In the genomic region with DNA sequence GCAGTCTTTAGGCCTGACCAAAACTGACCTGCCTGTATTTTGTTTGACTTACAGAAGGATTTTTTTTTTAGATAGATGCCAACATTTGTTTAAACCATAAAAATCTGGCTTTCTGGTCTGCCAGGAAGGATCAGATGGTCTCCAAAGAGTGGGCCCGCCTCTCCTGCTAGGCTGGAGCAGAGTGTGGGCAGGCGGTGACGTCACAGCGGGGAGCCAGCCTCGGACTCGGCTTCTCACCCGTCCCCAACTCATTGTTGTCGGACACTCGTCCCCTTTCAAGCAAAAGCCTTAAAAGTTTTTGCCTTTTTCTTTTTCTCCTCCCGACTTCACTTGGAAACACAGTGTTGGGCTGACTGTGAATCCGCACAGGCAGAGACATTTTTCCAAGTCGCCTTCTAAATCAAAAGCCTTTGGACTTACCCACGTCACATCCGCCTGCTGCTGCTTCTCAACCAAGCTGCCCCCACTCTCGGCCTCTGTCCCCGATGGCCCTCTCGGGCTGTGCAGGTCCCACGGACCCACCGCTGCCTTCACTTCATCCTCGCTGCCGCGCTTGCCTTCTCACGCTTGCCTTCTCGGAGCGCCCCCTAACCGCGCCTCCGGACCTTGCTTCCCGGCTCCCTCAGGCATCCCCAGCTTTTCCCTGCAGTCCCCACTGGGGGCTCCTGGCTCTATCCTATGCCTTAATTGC, we compare ENCODE assay signal across 11 cellular contexts. TPM values are rescaled to one million over a fixed set of nuclear protein-coding genes. Genes with fewer than 3 reads are reported as not detected.
DNase-seq lines count a peak whose midpoint lies in the region; ATAC-seq and TF ChIP-seq lines count a peak whose summit lies in the region.
"Had no signal": no experiment of that assay in that cellular context is flagged by ENCODE, and none has a peak within 500 bp of the region (broad histone marks: within the 10 kb centered on the region; RNA-seq: fewer than 3 reads in every experiment).

No MANE protein-coding gene starts in this region.

- H4K20me1 ChIP-seq in hepatocyte (ENCODE audit: insufficient read depth, poor library complexity, severe bottlenecking) = no peaks in the 10 kb centered on the region

- no peaks in the 10 kb centered on the region for H3K27me3 ChIP-seq in lung (ENCODE audit: control insufficient read depth, insufficient read depth)
- no peaks in the 10 kb centered on the region for H3K27me3 ChIP-seq in transverse colon
- no peaks in the 10 kb centered on the region for H3K27me3 ChIP-seq in hepatocyte

- peaks cover 21% of the 10 kb centered on the region for H3K27me3 Mint-ChIP-seq in activated CD4-positive, alpha-beta T cell treated with anti-CD3 and anti-CD28 coated beads for 36 hours

- peak overlapping the region; percentile 22 to 53 for H3K27ac ChIP-seq in coronary artery
- peak overlapping the region; percentile 38 to 80 for H3K27ac ChIP-seq in lung (ENCODE audit: low read depth in 1 of 2, low read length in 1 of 2)
- H3K27ac ChIP-seq in transverse colon = peak overlapping the region in 3 of 4 donors; percentile 39 to 57 (median 52)
- no peak overlapping the region for H3K27ac ChIP-seq in hepatocyte
- H3K27ac ChIP-seq: C4-2B had no signal

- TF ChIP-seq CTCF in coronary artery (IDR thresholded peaks at IDR 0.05) (no peak), lung (IDR thresholded peaks at IDR 0.05; ENCODE audit: control extremely low read depth, extremely low read depth) (no peak), transverse colon (IDR thresholded peaks at IDR 0.05) (no peak), hepatocyte (IDR thresholded peaks at IDR 0.05; ENCODE audit: poor library complexity) (no peak)

- H3K4me3 Mint-ChIP-seq in activated CD4-positive, alpha-beta T cell treated with anti-CD3 and anti-CD28 coated beads for 36 hours = peak overlapping the region; percentile 43
- H3K4me3 Mint-ChIP-seq: activated T-helper 17 cell treated with anti-CD3 and anti-CD28 coated beads, Interleukin-2, amount 50 U/mL, for 72 hours had no signal

- H3K9me2 ChIP-seq in hepatocyte (replicated peaks; ENCODE audit: insufficient read depth) = no peaks in the 10 kb centered on the region

- POLR2A ChIA-PET in activated CD4-positive, alpha-beta T cell treated with anti-CD3 and anti-CD28 coated beads for 36 hours (lab: Charles Lee) = no interaction called here

- H3K36me3 ChIP-seq in lung (ENCODE audit: control insufficient read depth in 2 of 2, insufficient read depth in 2 of 2, low read length in 2 of 2) = no peaks in the 10 kb centered on the region
- no peaks in the 10 kb centered on the region for H3K36me3 ChIP-seq in transverse colon
- no peaks in the 10 kb centered on the region for H3K36me3 ChIP-seq in hepatocyte (replicated peaks; ENCODE audit: insufficient read depth, low read depth)

- peaks cover 4% of the 10 kb centered on the region for H3K4me1 Mint-ChIP-seq in activated CD4-positive, alpha-beta T cell treated with anti-CD3 and anti-CD28 coated beads for 36 hours
- H3K4me1 Mint-ChIP-seq: activated T-helper 17 cell treated with anti-CD3 and anti-CD28 coated beads, Interleukin-2, amount 50 U/mL, for 72 hours had no signal

- 28 to 54% methylated on average over 29 of the region's 29 CpGs for WGBS in lung, 2 donors
- 14 to 41% methylated on average over 12 to 29 of the region's 29 CpGs for whole genome bisulfite sequencing in transverse colon (ENCODE audit: low coverage in 1 of 2), 2 donors
- 80% methylated on average over 24 of the region's 29 CpGs for WGBS in hepatocyte (ENCODE audit: low lambda C conversion rate, missing lambda C conversion rate)

- no peak for ATAC-seq in activated CD4-positive, alpha-beta T cell treated with anti-CD3 and anti-CD28 coated beads for 36 hours
- no peak for ATAC-seq in lung (ENCODE audit: insufficient read depth, low FRiP score)
- ATAC-seq: activated T-helper 17 cell treated with anti-CD3 and anti-CD28 coated beads, Interleukin-2, amount 50 U/mL, for 72 hours had no signal

- H3K27ac Mint-ChIP-seq in activated CD4-positive, alpha-beta T cell treated with anti-CD3 and anti-CD28 coated beads for 36 hours = no peak overlapping the region
- H3K27ac Mint-ChIP-seq: activated T-helper 17 cell treated with anti-CD3 and anti-CD28 coated beads, Interleukin-2, amount 50 U/mL, for 72 hours had no signal

- peaks cover 31% of the 10 kb centered on the region for H3K9me3 Mint-ChIP-seq in activated CD4-positive, alpha-beta T cell treated with anti-CD3 and anti-CD28 coated beads for 36 hours (ENCODE audit: low read depth)

- H3K9me3 ChIP-seq in lung (ENCODE audit: control insufficient read depth in 2 of 2, insufficient read depth in 1 of 2, low read length in 1 of 2) (peaks cover 0 to 71% of the 10 kb centered on the region in 2 donors), transverse colon (peaks cover 0 to 40% of the 10 kb centered on the region in 2 donors), hepatocyte (ENCODE audit: low read depth) (peaks cover 12% of the 10 kb centered on the region)

- H3K79me2 ChIP-seq in hepatocyte = no peaks in the 10 kb centered on the region

- H3K4me1 ChIP-seq in lung (ENCODE audit: control insufficient read depth in 2 of 2, insufficient read depth in 2 of 2, low read length in 2 of 2) (peaks cover 0 to 6% of the 10 kb centered on the region in 2 donors), transverse colon (peaks cover 0 to 4% (median 2%) of the 10 kb centered on the region in 4 donors), hepatocyte (ENCODE audit: insufficient read depth) (peaks cover 11% of the 10 kb centered on the region)

- no peak overlapping the region for H3K4me2 ChIP-seq in hepatocyte

- H3K36me3 Mint-ChIP-seq in activated CD4-positive, alpha-beta T cell treated with anti-CD3 and anti-CD28 coated beads for 36 hours (ENCODE audit: low read depth) = peaks cover 33% of the 10 kb centered on the region

- DNase-seq in activated CD4-positive, alpha-beta T cell treated with anti-CD3 and anti-CD28 coated beads for 36 hours = no peak
- DNase-seq in activated CD4-positive, alpha-beta T cell treated with anti-CD3 and anti-CD28 coated beads for 4 hours = no peak
- DNase-seq in coronary artery (ENCODE audit: low spot score) (no peak), lung (ENCODE audit: low spot score) (no peak), transverse colon (peak; percentile 14), NCI-H2081 treated with DMSO at 0.1 percent for 48 hours (lab: John Stamatoyannopoulos, UW) (no peak), hepatocyte (ENCODE audit: low spot score) (no peak), amniotic stem cell (lab: John Stamatoyannopoulos, UW) (no peak)
- DNase-seq: NCI-H526 treated with DMSO at 0.1 percent for 48 hours had no signal

- in situ Hi-C loops in transverse colon (cut with MboI; ENCODE audit: low pct_ligation_motif_present in 1 of 4, low pct_unique_long_range_greater_than_20kb in 1 of 4, low sequenced_read_pairs in 3 of 4) = no loop called here

- no peak overlapping the region for H2AFZ ChIP-seq in hepatocyte

- CTCF ChIA-PET in activated CD4-positive, alpha-beta T cell treated with anti-CD3 and anti-CD28 coated beads for 36 hours (lab: Charles Lee) = interaction anchor here (0.5 kb wide), 1 partner anchor 422 kb away, joined by 3 read pairs; a partner anchor contains a TSS

- intact Hi-C loops in activated CD4-positive, alpha-beta T cell treated with anti-CD3 and anti-CD28 coated beads for 36 hours (cut with DNase I, micrococcal nuclease) = no loop called here
- intact Hi-C loops in transverse colon (cut with DNase I; ENCODE audit: low total_unique reads) = no loop called here

- H3K4me3 ChIP-seq in coronary artery = peak overlapping the region; percentile 59
- H3K4me3 ChIP-seq in lung = peak overlapping the region; percentile 14
- peak overlapping the region in 3 of 4 donors; percentile 9 to 29 (median 11) for H3K4me3 ChIP-seq in transverse colon
- H3K4me3 ChIP-seq in hepatocyte = no peak overlapping the region

- no peak for TF ChIP-seq POLR2A in transverse colon (IDR thresholded peaks at IDR 0.05)

- TF ChIP-seq EP300 in transverse colon (IDR thresholded peaks at IDR 0.05; ENCODE audit: low read depth) = no peak

RNA-seq across cellular contexts. Expression of a gene that starts 4.1 kb away (rescaled TPM):
- total RNA-seq in activated CD4-positive, alpha-beta T cell treated with anti-CD3 and anti-CD28 coated beads for 36 hours = 1 to 10 TPM; 1.3 to 1.5 TPM
- total RNA-seq in lung (10 to 100 TPM in 1 of 2 donors, 1 to 10 TPM in 1; 4.6 to 13.5 TPM), transverse colon (10 to 100 TPM in 1 of 4 donors, 1 to 10 TPM in 3; 1.6 to 20.9 (median 2.1) TPM), hepatocyte (5.8 and 7.4 TPM in 2 replicates)
- polyA plus RNA-seq in lung (1 to 10 TPM; 2.2 to 2.4 TPM), hepatocyte (4.3 and 5.0 TPM in 2 replicates)

RNA-seq across cellular contexts. Expression of a gene that starts 21.1 kb away (rescaled TPM):
- not detected for total RNA-seq in activated CD4-positive, alpha-beta T cell treated with anti-CD3 and anti-CD28 coated beads for 36 hours
- total RNA-seq in lung (1 to 10 TPM; 1.1 to 1.7 TPM), transverse colon (not detected), hepatocyte (0.33 and 1.2 TPM in 2 replicates)
- polyA plus RNA-seq in lung (under 1 TPM; 0.30 to 0.63 TPM), hepatocyte (1.1 and 3.8 TPM in 2 replicates)
- total RNA-seq: activated T-helper 17 cell treated with anti-CD3 and anti-CD28 coated beads, Interleukin-2, amount 50 U/mL, for 72 hours had no signal

RNA-seq across cellular contexts. Expression of a gene that starts 43.1 kb away (rescaled TPM):
- total RNA-seq in activated CD4-positive, alpha-beta T cell treated with anti-CD3 and anti-CD28 coated beads for 36 hours = 10 to 100 TPM; 23.1 to 29.2 TPM
- total RNA-seq in lung (100 to 1,000 TPM in 1 of 2 donors, 10 to 100 TPM in 1; 68.7 to 123 TPM), transverse colon (10 to 100 TPM; 30.4 to 50.0 (median 42.8) TPM), hepatocyte (30.4 and 49.8 TPM in 2 replicates)
- polyA plus RNA-seq in lung (10 to 100 TPM; 22.1 to 37.4 TPM), hepatocyte (51.8 and 59.1 TPM in 2 replicates)

RNA-seq across cellular contexts. Expression of a gene that starts 52.3 kb away (rescaled TPM):
- total RNA-seq in activated CD4-positive, alpha-beta T cell treated with anti-CD3 and anti-CD28 coated beads for 36 hours = 1 to 10 TPM; 6.0 to 8.9 TPM
- total RNA-seq in lung (10 to 100 TPM; 16.9 to 37.9 TPM), transverse colon (10 to 100 TPM; 13.7 to 27.7 (median 16.2) TPM), hepatocyte (18.0 and 19.7 TPM in 2 replicates)
- polyA plus RNA-seq in lung (1 to 10 TPM; 6.0 to 6.5 TPM), hepatocyte (17.6 and 26.0 TPM in 2 replicates)
